Comparison of ENCODE assay signal across 15 cellular contexts in genomic region chr15:99090938-99091337, GRCh38.
"Had no signal": no experiment of that assay in that cellular context is flagged by ENCODE, and none has a peak within 500 bp of the region (broad histone marks: within the 10 kb centered on the region; RNA-seq: fewer than 3 reads in every experiment).

No MANE protein-coding gene starts in this region.

- H3K9me3 ChIP-seq: pancreas, stomach, thoracic aorta had no signal

- H3K27ac ChIP-seq: brain microvascular endothelial cell, pancreas, stomach, thoracic aorta, WERI-Rb-1 had no signal

- H3K36me3 ChIP-seq: brain microvascular endothelial cell, pancreas, stomach, thoracic aorta, WERI-Rb-1 had no signal

- H3K4me1 ChIP-seq: pancreas, stomach had no signal

- FAIRE-seq: pancreas, urothelium cell line had no signal

- H3K27me3 ChIP-seq: brain microvascular endothelial cell, pancreas, stomach had no signal

- H3K9me3 Mint-ChIP-seq: activated CD4-positive, alpha-beta T cell treated with anti-CD3 and anti-CD28 coated beads, Interleukin-2, amount 10 ng/mL, durations not matched to agents 24 days and 14 days; dendritic cell treated with granulocyte-macrophage colony-stimulating factor and Interleukin-4, amounts not matched to agents 40 ng/mL and 50 ng/mL, for 4 days had no signal

- H3K4me3 ChIP-seq: pancreas, skin epidermis, stomach, thoracic aorta had no signal

- DNase-seq: brain microvascular endothelial cell, erythroblast, left colon, mammary epithelial cell, pancreas, retina, stomach, T-helper 9 cell, WERI-Rb-1 had no signal

- H3K27ac Mint-ChIP-seq: activated CD4-positive, alpha-beta T cell treated with anti-CD3 and anti-CD28 coated beads, Interleukin-2, amount 10 ng/mL, durations not matched to agents 24 days and 14 days; activated naive CD8-positive, alpha-beta T cell; dendritic cell treated with granulocyte-macrophage colony-stimulating factor and Interleukin-4, amounts not matched to agents 40 ng/mL and 50 ng/mL, for 4 days had no signal

- H3K4me3 Mint-ChIP-seq: activated CD4-positive, alpha-beta T cell treated with anti-CD3 and anti-CD28 coated beads, Interleukin-2, amount 10 ng/mL, durations not matched to agents 24 days and 14 days; activated naive CD8-positive, alpha-beta T cell; dendritic cell treated with granulocyte-macrophage colony-stimulating factor and Interleukin-4, amounts not matched to agents 40 ng/mL and 50 ng/mL, for 4 days had no signal

- ATAC-seq: left colon, pancreas had no signal
